In genomic region chr2:133287709-133288108, GRCh38 we compare ENCODE assay signal across 13 cellular contexts.
DNase-seq lines count a peak whose midpoint lies in the region; ATAC-seq and TF ChIP-seq lines count a peak whose summit lies in the region.
"Had no signal": no experiment of that assay in that cellular context is flagged by ENCODE, and none has a peak within 500 bp of the region (broad histone marks: within the 10 kb centered on the region; RNA-seq: fewer than 3 reads in every experiment).

No MANE protein-coding gene starts in this region.

- no peaks in the 10 kb centered on the region for H3K9me3 Mint-ChIP-seq in chondrocyte (ENCODE audit: low read depth)
- H3K9me3 Mint-ChIP-seq: activated naive CD4-positive, alpha-beta T cell treated with anti-CD3 and anti-CD28 coated beads, Interleukin-2, amount 10 ng/mL, durations not matched to agents 7 days and 5 days had no signal

- peak overlapping the region; percentile 89 for H3K27ac Mint-ChIP-seq in chondrocyte (ENCODE audit: unreplicated experiment)
- H3K27ac Mint-ChIP-seq: activated naive CD4-positive, alpha-beta T cell treated with anti-CD3 and anti-CD28 coated beads, Interleukin-2, amount 10 ng/mL, durations not matched to agents 7 days and 5 days; IgD-negative memory B cell had no signal

- peaks cover 36% of the 10 kb centered on the region for H3K4me1 Mint-ChIP-seq in chondrocyte (ENCODE audit: low read depth)
- H3K4me1 Mint-ChIP-seq: activated naive CD4-positive, alpha-beta T cell treated with anti-CD3 and anti-CD28 coated beads, Interleukin-2, amount 10 ng/mL, durations not matched to agents 7 days and 5 days; IgD-negative memory B cell had no signal

- H3K36me3 Mint-ChIP-seq in chondrocyte (ENCODE audit: low read depth) = peaks cover 2% of the 10 kb centered on the region
- H3K36me3 Mint-ChIP-seq: activated naive CD4-positive, alpha-beta T cell treated with anti-CD3 and anti-CD28 coated beads, Interleukin-2, amount 10 ng/mL, durations not matched to agents 7 days and 5 days; IgD-negative memory B cell had no signal

- ATAC-seq in HG03521 (IDR thresholded peaks at IDR 0.05; ENCODE audit: unreplicated experiment) = no peak

- no peaks in the 10 kb centered on the region for H3K27me3 Mint-ChIP-seq in chondrocyte (ENCODE audit: low read depth)
- H3K27me3 Mint-ChIP-seq: activated naive CD4-positive, alpha-beta T cell treated with anti-CD3 and anti-CD28 coated beads, Interleukin-2, amount 10 ng/mL, durations not matched to agents 7 days and 5 days; IgD-negative memory B cell had no signal

- TF ChIP-seq CTCF in AG09319 (IDR thresholded peaks at IDR 0.05; ENCODE audit: low read depth, low read length) = no peak
- TF ChIP-seq CTCF in chondrocyte (IDR thresholded peaks at IDR 0.05) = no peak

- peak; percentile 38 for DNase-seq in AG09319 (ENCODE audit: extremely low read depth, low read depth)
- DNase-seq in HS-27A (ENCODE audit: low read depth) = peak; percentile 83
- DNase-seq in chondrocyte (ENCODE audit: low spot score) = no peak
- DNase-seq in myocyte (ENCODE audit: low read depth) = peak; percentile 60
- DNase-seq in SW480 (ENCODE audit: low spot score) = no peak
- DNase-seq in activated CD4-positive, alpha-beta T cell treated with anti-CD3 and anti-CD28 coated beads for 48 hours = no peak
- no peak for DNase-seq in stimulated activated CD4-positive, alpha-beta T cell treated with anti-CD3 and anti-CD28 coated beads, Interleukin-4, amount 100 ng/mL, for 24 hours
- DNase-seq: activated naive CD4-positive, alpha-beta T cell treated with anti-CD3 and anti-CD28 coated beads, Interleukin-2, amount 10 ng/mL, durations not matched to agents 7 days and 5 days; BE2C; NCI-H187; stimulated activated CD4-positive, alpha-beta T cell treated with anti-CD3 and anti-CD28 coated beads, Interleukin-2, amount 100 ng/mL, for 48 hours had no signal

- H3K4me3 Mint-ChIP-seq in chondrocyte (ENCODE audit: unreplicated experiment) = no peak overlapping the region
- H3K4me3 Mint-ChIP-seq: activated naive CD4-positive, alpha-beta T cell treated with anti-CD3 and anti-CD28 coated beads, Interleukin-2, amount 10 ng/mL, durations not matched to agents 7 days and 5 days; IgD-negative memory B cell had no signal

Comparison
In these comparisons a context has a peak if more than half of its experiments do, and no peak if none do; other contexts are left out.
1. DNase-seq: peak in AG09319 (single experiment), HS-27A (single experiment) and myocyte (single experiment); none in chondrocyte (single experiment), SW480 (single experiment), activated CD4-positive, alpha-beta T cell treated with anti-CD3 and anti-CD28 coated beads for 48 hours (single experiment) and stimulated activated CD4-positive, alpha-beta T cell treated with anti-CD3 and anti-CD28 coated beads, Interleukin-4, amount 100 ng/mL, for 24 hours (single experiment).